Comparison of ENCODE assay signal across 8 cellular contexts in the genomic region with DNA sequence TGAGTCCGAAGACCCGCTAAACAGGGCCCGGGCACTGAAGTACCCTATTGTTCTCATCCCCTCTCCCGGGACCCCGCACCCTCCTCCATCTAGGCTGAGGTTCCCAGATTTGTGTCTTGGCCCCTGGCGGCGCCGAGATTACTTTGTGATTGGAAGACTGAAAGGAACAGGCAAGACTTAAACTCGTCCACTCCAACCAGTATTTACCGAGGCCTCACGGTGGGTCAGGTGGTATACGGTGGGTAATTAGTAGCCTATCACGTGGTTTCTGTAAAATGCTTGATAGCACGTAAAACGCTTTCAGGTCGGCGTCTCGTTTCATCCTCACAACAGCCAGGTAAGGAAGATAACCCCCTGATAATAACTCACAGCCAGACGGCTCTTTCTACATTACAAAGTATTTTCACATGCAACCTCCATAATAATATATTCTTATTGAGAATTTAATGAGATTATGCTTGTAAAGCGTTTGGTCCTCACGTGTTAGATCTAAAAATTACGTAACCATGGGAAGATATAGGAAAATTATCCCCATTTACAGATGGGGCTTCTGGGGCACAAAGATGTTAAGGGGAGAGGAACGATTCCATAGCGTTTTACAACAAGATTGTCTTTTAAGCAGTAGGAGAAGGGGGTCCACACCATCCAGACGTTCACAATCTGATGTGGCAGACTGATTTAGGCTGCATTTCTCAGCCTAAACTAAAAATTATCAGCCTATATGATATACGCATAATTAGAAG. TPM values are rescaled to one million over a fixed set of nuclear protein-coding genes. Genes with fewer than 3 reads are reported as not detected.
DNase-seq lines count a peak whose midpoint lies in the region; ATAC-seq and TF ChIP-seq lines count a peak whose summit lies in the region.

No MANE protein-coding gene starts in this region.

- H3K27me3 ChIP-seq in HAP-1 (ENCODE audit: low read depth) (no peaks in the 10 kb centered on the region), Loucy (ENCODE audit: insufficient read depth, low read length, poor library complexity, severe bottlenecking) (no peaks in the 10 kb centered on the region), body of pancreas (no peaks in the 10 kb centered on the region), iPS DF 6.9 (ENCODE audit: control insufficient read depth, insufficient read depth, low read length) (no peaks in the 10 kb centered on the region)

- peaks cover 10% of the 10 kb centered on the region for H4K20me1 ChIP-seq in Loucy (ENCODE audit: insufficient read depth, low read length, poor library complexity, severe bottlenecking)

- peaks cover 10% of the 10 kb centered on the region for H3K4me1 ChIP-seq in HAP-1
- peaks cover 34% of the 10 kb centered on the region for H3K4me1 ChIP-seq in Loucy (ENCODE audit: insufficient read depth, low read length, poor library complexity, severe bottlenecking)
- H3K4me1 ChIP-seq in body of pancreas, result peaks cover 31% of the 10 kb centered on the region
- no peaks in the 10 kb centered on the region for H3K4me1 ChIP-seq in iPS DF 6.9 (ENCODE audit: control insufficient read depth, insufficient read depth, low read length)

- H3F3A ChIP-seq in Loucy (ENCODE audit: low read depth), result no peaks in the 10 kb centered on the region

- H2AFZ ChIP-seq in Loucy (ENCODE audit: low read length), result peak overlapping the region; percentile 90

- peak overlapping the region; percentile 96 to 99 (median 98) for H3K27ac ChIP-seq in body of pancreas
- H3K27ac ChIP-seq in iPS DF 6.9 (ENCODE audit: low read length), result no peak overlapping the region

- H3K9me2 ChIP-seq in Loucy (replicated peaks; ENCODE audit: low read depth, low read length), result no peaks in the 10 kb centered on the region

- intact Hi-C loops in body of pancreas (cut with DNase I), result no loop called here

- 1 to 2% methylated on average over 14 to 26 of the region's 26 CpGs for WGBS in body of pancreas, 2 donors
- no CpG with 5 or more reads among the region's 26 CpGs for WGBS in iPS DF 6.9 (ENCODE audit: insufficient coverage, insufficient read length)

- in situ Hi-C loops in HAP-1 (cut with MboI; ENCODE audit: low sequenced_read_pairs), result no loop called here

- H3K4me2 ChIP-seq in Loucy (ENCODE audit: low read depth, low read length, poor library complexity, severe bottlenecking), result peak overlapping the region; percentile 77

- H3K9ac ChIP-seq in Loucy (ENCODE audit: low read depth, low read length, poor library complexity, severe bottlenecking), result peak overlapping the region; percentile 88

- H3K36me3 ChIP-seq in HAP-1 (replicated peaks) (no peaks in the 10 kb centered on the region), Loucy (ENCODE audit: insufficient read depth, low read length) (no peaks in the 10 kb centered on the region), body of pancreas (replicated peaks in 1 of 2; ENCODE audit: insufficient read depth in 1 of 2, low read depth in 2 of 2) (no peaks in the 10 kb centered on the region), iPS DF 6.9 (ENCODE audit: control insufficient read depth, insufficient read depth, low read length) (no peaks in the 10 kb centered on the region)

- no peaks in the 10 kb centered on the region for H3K9me3 ChIP-seq in HAP-1
- no peaks in the 10 kb centered on the region for H3K9me3 ChIP-seq in Loucy (ENCODE audit: insufficient read depth, low read depth, low read length)
- H3K9me3 ChIP-seq in body of pancreas, result no peaks in the 10 kb centered on the region
- H3K9me3 ChIP-seq in iPS DF 6.9 (ENCODE audit: control insufficient read depth, insufficient read depth, low read length), result no peaks in the 10 kb centered on the region

- peak; percentile 79 for ATAC-seq in body of pancreas

- TF ChIP-seq CTCF in GM12875 (IDR thresholded peaks at IDR 0.05; ENCODE audit: borderline replicate concordance, insufficient read depth, low read depth, low read length) (no peak), Loucy (conservative IDR thresholded peaks at IDR 0.05; ENCODE audit: low read length) (no peak), body of pancreas (IDR thresholded peaks at IDR 0.05) (peak in 1 of 7 experiments; percentile 3), retinal pigment epithelial cell (conservative IDR thresholded peaks at IDR 0.05; ENCODE audit: low read depth, low read length) (no peak)

- DNase-seq in HAP-1 (ENCODE audit: low spot score in 2 of 2), result peak; percentile 79 to 83
- DNase-seq in SHP77 (lab: John Stamatoyannopoulos, UW), result peak; percentile 31 to 58
- DNase-seq in body of pancreas, result peak; percentile 69 to 85 (median 80)
- DNase-seq in iPS DF 6.9 (ENCODE audit: low read depth, low spot score), result peak; percentile 35
- peak; percentile 81 for DNase-seq in retinal pigment epithelial cell (ENCODE audit: low read depth)
- no peak for DNase-seq in OCI-M2 (lab: John Stamatoyannopoulos, UW; ENCODE audit: unreplicated experiment)

- H3K4me3 ChIP-seq in GM12875 (ENCODE audit: low read depth, low read length) (peak overlapping the region; percentile 97), HAP-1 (peak overlapping the region; percentile 71), Loucy (ENCODE audit: low read length, poor library complexity, severe bottlenecking) (peak overlapping the region; percentile 90), body of pancreas (peak overlapping the region; percentile 75 to 86), iPS DF 6.9 (ENCODE audit: low read length) (peak overlapping the region; percentile 63), retinal pigment epithelial cell (ENCODE audit: low read length) (peak overlapping the region; percentile 66)

- TF ChIP-seq POLR2A in body of pancreas (IDR thresholded peaks at IDR 0.05), result no peak

- peaks cover 40% of the 10 kb centered on the region for H3K79me2 ChIP-seq in Loucy (ENCODE audit: insufficient read depth, low read length)

RNA-seq across cellular contexts. Expression of a gene that starts 0.6 kb away (rescaled TPM):
- 10 to 100 TPM; 21.4 to 40.0 TPM for total RNA-seq in body of pancreas
